ENCODE assay signal across 10 cellular contexts in the genomic region with DNA sequence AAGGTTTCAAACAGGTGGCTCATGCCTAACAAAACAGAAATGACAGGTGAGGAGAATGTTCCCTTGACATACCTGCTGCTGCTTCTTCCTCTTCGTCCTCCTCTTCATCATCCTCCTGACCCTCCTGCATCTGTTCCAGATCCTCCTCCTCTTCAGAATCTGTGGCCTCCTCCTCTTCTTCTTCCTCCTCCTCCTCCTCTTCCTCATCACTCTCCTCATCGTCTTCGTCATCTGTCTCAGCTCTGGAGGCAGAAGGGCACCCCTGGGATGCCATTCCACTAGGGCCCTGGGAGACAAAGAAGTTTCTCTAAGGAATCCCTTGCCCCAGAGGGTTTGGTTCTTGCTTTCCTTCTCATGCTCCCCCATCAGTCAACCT. TPM values are rescaled to one million over a fixed set of nuclear protein-coding genes. Genes with fewer than 3 reads are reported as not detected.
DNase-seq lines count a peak whose midpoint lies in the region; ATAC-seq and TF ChIP-seq lines count a peak whose summit lies in the region.
"Had no signal": no experiment of that assay in that cellular context is flagged by ENCODE, and none has a peak within 500 bp of the region (broad histone marks: within the 10 kb centered on the region; RNA-seq: fewer than 3 reads in every experiment).

No MANE protein-coding gene starts in this region.

- peaks cover 39% of the 10 kb centered on the region for H3K4me1 ChIP-seq in HUES48 (ENCODE audit: control insufficient read depth, insufficient read depth, low read length)

- in situ Hi-C loops in brain microvascular endothelial cell (cut with HindIII; ENCODE audit: low pct_ligation_motif_present, low sequenced_read_pairs) = no loop called here

- peak overlapping the region; percentile 65 for H3K27ac ChIP-seq in HUES48 (ENCODE audit: low read depth, low read length)
- peak overlapping the region; percentile 89 for H3K27ac ChIP-seq in brain microvascular endothelial cell
- no peak overlapping the region for H3K27ac ChIP-seq in caudate nucleus (ENCODE audit: low read depth, low read length)

- H3K4me3 Mint-ChIP-seq in natural killer cell = peak overlapping the region; percentile 65

- TF ChIP-seq CTCF in AG09309 (IDR thresholded peaks at IDR 0.05; ENCODE audit: control insufficient read depth, insufficient read depth, low read depth, low read length, missing control alignments) (no peak), brain microvascular endothelial cell (IDR thresholded peaks at IDR 0.05; ENCODE audit: low read depth, low read length, missing control alignments) (no peak), natural killer cell (IDR thresholded peaks at IDR 0.05) (no peak)

- peaks cover 34% of the 10 kb centered on the region for H3K36me3 ChIP-seq in HUES48 (ENCODE audit: control insufficient read depth, insufficient read depth, low read length)
- peaks cover 25% of the 10 kb centered on the region for H3K36me3 ChIP-seq in brain microvascular endothelial cell (replicated peaks)

- H3K27me3 ChIP-seq in HUES48 (ENCODE audit: control insufficient read depth, insufficient read depth, low read length) = no peaks in the 10 kb centered on the region
- no peaks in the 10 kb centered on the region for H3K27me3 ChIP-seq in brain microvascular endothelial cell (replicated peaks)

- no peaks in the 10 kb centered on the region for H3K9me3 ChIP-seq in HUES48 (ENCODE audit: control insufficient read depth, insufficient read depth, low read length)
- H3K9me3 ChIP-seq: mucosa of descending colon had no signal

- no peak overlapping the region for H3K9ac ChIP-seq in HUES48 (ENCODE audit: low read depth, low read length)

- peaks cover 65 to 88% of the 10 kb centered on the region in 2 donors for H3K4me1 Mint-ChIP-seq in natural killer cell

- H3K4me3 ChIP-seq in AG09309 (ENCODE audit: control insufficient read depth, low read depth, low read length) (peak overlapping the region; percentile 19), HUES48 (ENCODE audit: low read depth, low read length) (no peak overlapping the region), brain microvascular endothelial cell (ENCODE audit: low read depth, low read length) (peak overlapping the region; percentile 20)
- H3K4me3 ChIP-seq: mucosa of descending colon had no signal

- H3K27ac Mint-ChIP-seq in natural killer cell = peak overlapping the region; percentile 98 to 99

- ATAC-seq in natural killer cell = no peak
- ATAC-seq: mucosa of descending colon had no signal

- H3K27me3 Mint-ChIP-seq in natural killer cell (ENCODE audit: low read depth in 2 of 2) = no peaks in the 10 kb centered on the region

- peaks cover 25% of the 10 kb centered on the region for H3K36me3 Mint-ChIP-seq in natural killer cell

- H3K9me3 Mint-ChIP-seq in natural killer cell = no peaks in the 10 kb centered on the region

- DNase-seq in AG09309 (ENCODE audit: low read depth) (no peak), brain microvascular endothelial cell (no peak), natural killer cell (no peak), COR-L47 (lab: John Stamatoyannopoulos, UW) (no peak), middle frontal gyrus (ENCODE audit: extremely low spot score, low spot score) (no peak), putamen (ENCODE audit: low spot score) (no peak), caudate nucleus (lab: John Stamatoyannopoulos, UW) (no peak)
- DNase-seq: MV-4-11 had no signal

- intact Hi-C loops in natural killer cell (cut with micrococcal nuclease) = no loop called here

RNA-seq across cellular contexts. Expression of gene ZBTB22, which starts 2.4 kb away (rescaled TPM):
- total RNA-seq in natural killer cell = 10 to 100 TPM; 20.4 to 34.0 (median 25.9) TPM

RNA-seq across cellular contexts. Expression of gene DAXX, which starts 2.8 kb away (rescaled TPM):
- 10 to 100 TPM; 50.7 to 76.7 (median 51.6) TPM for total RNA-seq in natural killer cell

RNA-seq across cellular contexts. Expression of gene TAPBP, which starts 6.0 kb away (rescaled TPM):
- total RNA-seq in natural killer cell = 100 to 1,000 TPM; 404 to 457 (median 446) TPM

RNA-seq across cellular contexts. Expression of gene RGL2, which starts 21.2 kb away (rescaled TPM):
- total RNA-seq in natural killer cell = 10 to 100 TPM; 80.7 to 91.4 (median 84.9) TPM

RNA-seq across cellular contexts. Expression of gene PFDN6, which starts 30.5 kb away (rescaled TPM):
- total RNA-seq in natural killer cell = 10 to 100 TPM; 19.2 to 26.5 (median 22.7) TPM
